ENCODE assay signal across 8 cellular contexts in the genomic region with DNA sequence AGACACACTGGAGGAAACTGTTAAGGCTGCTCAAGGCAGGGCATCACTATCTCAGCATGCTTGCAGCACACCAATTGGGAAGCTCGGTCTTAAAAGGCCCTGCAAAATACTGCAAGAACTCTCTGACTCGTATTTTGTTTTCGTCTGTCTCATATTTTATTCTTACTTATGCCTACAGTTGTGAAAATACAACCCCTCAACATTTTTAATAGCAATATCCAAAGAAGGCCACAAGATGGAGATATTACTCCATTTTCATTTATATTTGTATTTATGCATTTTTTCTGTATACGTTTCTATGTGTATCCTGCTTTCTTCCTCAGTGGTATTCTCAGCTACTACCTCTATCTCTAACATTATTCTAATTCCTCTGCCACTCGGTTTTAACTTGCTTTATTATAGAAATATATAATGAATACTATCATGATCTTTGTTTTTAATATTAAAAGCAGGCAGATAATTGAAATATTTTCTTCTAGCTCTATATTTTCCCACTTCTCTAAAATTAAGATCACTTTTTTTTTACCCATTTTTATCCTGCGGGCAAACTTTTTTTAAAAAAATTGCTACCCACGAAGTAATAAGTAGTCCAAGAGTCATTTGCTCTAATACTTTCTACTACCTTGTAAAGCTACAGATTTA. TPM values are rescaled to one million over a fixed set of nuclear protein-coding genes. Genes with fewer than 3 reads are reported as not detected.
DNase-seq lines count a peak whose midpoint lies in the region; ATAC-seq and TF ChIP-seq lines count a peak whose summit lies in the region.

No MANE protein-coding gene starts in this region.

- ATAC-seq in HG03095 (IDR thresholded peaks at IDR 0.05; ENCODE audit: unreplicated experiment) (no peak), GM19035 (IDR thresholded peaks at IDR 0.05; ENCODE audit: unreplicated experiment) (no peak)

- no peaks in the 10 kb centered on the region for H3K27me3 ChIP-seq in endodermal cell (ENCODE audit: control insufficient read depth, insufficient read depth, low read length, poor library complexity, severe bottlenecking)

- H3K27ac Mint-ChIP-seq in endodermal cell: no peak overlapping the region

- no peaks in the 10 kb centered on the region for H3K4me1 ChIP-seq in endodermal cell (ENCODE audit: control insufficient read depth, insufficient read depth, low read length)

- H3K27ac ChIP-seq in endodermal cell (ENCODE audit: low read depth, low read length): no peak overlapping the region

- no peak overlapping the region for H3K4me3 ChIP-seq in endodermal cell (ENCODE audit: low read length)

- peaks cover 3% of the 10 kb centered on the region for H3K4me1 Mint-ChIP-seq in endodermal cell

- WGBS in endodermal cell (ENCODE audit: insufficient coverage in 1 of 2, insufficient read length in 1 of 2), 2 experiments: 87 to 90% methylated on average over 3 to 6 of the region's 7 CpGs

- no peak for DNase-seq in GM10266 (ENCODE audit: extremely low spot score)
- DNase-seq in NCI-H1694 treated with DMSO at 0.1 percent for 48 hours (lab: John Stamatoyannopoulos, UW): peak; percentile 59
- DNase-seq in endodermal cell: no peak
- peak; percentile 60 for DNase-seq in pons (ENCODE audit: low spot score)
- no peak for DNase-seq in stimulated activated CD4-positive, alpha-beta T cell treated with anti-CD3 and anti-CD28 coated beads, Interleukin-2, amount 100 ng/mL, for 24 hours
- DNase-seq in activated T-cell treated with anti-CD3 and anti-CD28 coated beads, Interleukin-2, amount 50 U/mL, for 48 hours: no peak

- H3K9me3 ChIP-seq in endodermal cell (ENCODE audit: control insufficient read depth, low read length): no peaks in the 10 kb centered on the region

- no peaks in the 10 kb centered on the region for H3K36me3 Mint-ChIP-seq in endodermal cell (ENCODE audit: low read depth)

- H3K4me3 Mint-ChIP-seq in endodermal cell: no peak overlapping the region

- H3K36me3 ChIP-seq in endodermal cell (ENCODE audit: control insufficient read depth, insufficient read depth, low read length): no peaks in the 10 kb centered on the region

- H3K9me3 Mint-ChIP-seq in endodermal cell: no peaks in the 10 kb centered on the region

- H3K27me3 Mint-ChIP-seq in endodermal cell (ENCODE audit: insufficient read depth): no peaks in the 10 kb centered on the region

- H3K9ac ChIP-seq in endodermal cell (ENCODE audit: extremely low read depth, low read length, poor library complexity, severe bottlenecking): no peak overlapping the region

- TF ChIP-seq CTCF in GM10266 (IDR thresholded peaks at IDR 0.05; ENCODE audit: control insufficient read depth, insufficient read depth, low read depth, missing control alignments) (peak; percentile 27), endodermal cell (conservative IDR thresholded peaks at IDR 0.05) (peak; percentile 75)

RNA-seq across cellular contexts. Expression of a gene that starts 10.0 kb away (rescaled TPM):
- total RNA-seq in endodermal cell: 10 to 100 TPM; 23.5 to 30.4 TPM
- polyA plus RNA-seq in endodermal cell (2013, experiment 1 of 2): 31.1 TPM
- 30.4 TPM for polyA plus RNA-seq in endodermal cell (2013, experiment 2 of 2)

Comparison
In these comparisons a context has a peak if more than half of its experiments do, and no peak if none do; other contexts are left out.
1. DNase-seq: peak in NCI-H1694 treated with DMSO at 0.1 percent for 48 hours (single experiment) and pons (single experiment); none in GM10266 (single experiment), endodermal cell (single experiment), stimulated activated CD4-positive, alpha-beta T cell treated with anti-CD3 and anti-CD28 coated beads, Interleukin-2, amount 100 ng/mL, for 24 hours (0 of 2) and activated T-cell treated with anti-CD3 and anti-CD28 coated beads, Interleukin-2, amount 50 U/mL, for 48 hours (0 of 2).